8 cellular contexts compared by ENCODE assay signal in genomic region chr2:218257390-218257981, GRCh38. TPM values are rescaled to one million over a fixed set of nuclear protein-coding genes. Genes with fewer than 3 reads are reported as not detected.
DNase-seq lines count a peak whose midpoint lies in the region; ATAC-seq and TF ChIP-seq lines count a peak whose summit lies in the region.

No MANE protein-coding gene starts in this region.

- H3K27ac Mint-ChIP-seq in effector memory CD8-positive, alpha-beta T cell: peak overlapping the region; percentile 72 to 94

- H3K4me3 Mint-ChIP-seq in effector memory CD8-positive, alpha-beta T cell: peak overlapping the region; percentile 57 to 65

- H3K9me3 ChIP-seq in Karpas-422 (ENCODE audit: low read length): no peaks in the 10 kb centered on the region
- no peaks in the 10 kb centered on the region for H3K9me3 ChIP-seq in parathyroid adenoma (ENCODE audit: control insufficient read depth, low read length)
- H3K9me3 ChIP-seq in aorta (ENCODE audit: control insufficient read depth, low read length): no peaks in the 10 kb centered on the region

- no peak overlapping the region for H3K9ac ChIP-seq in Karpas-422 (ENCODE audit: low read length)
- H3K9ac ChIP-seq in parathyroid adenoma: no peak overlapping the region

- H3K79me2 ChIP-seq in Karpas-422 (ENCODE audit: low read length): no peaks in the 10 kb centered on the region
- H3K79me2 ChIP-seq in parathyroid adenoma: no peaks in the 10 kb centered on the region

- H3K36me3 ChIP-seq in Karpas-422 (ENCODE audit: insufficient read depth, low read length): peaks cover 26% of the 10 kb centered on the region; the same call in 1 of the 2 replicates
- no peaks in the 10 kb centered on the region for H3K36me3 ChIP-seq in parathyroid adenoma (ENCODE audit: control insufficient read depth, insufficient read depth, low read length)
- peaks cover 9 to 10% of the 10 kb centered on the region in 2 donors for H3K36me3 ChIP-seq in aorta (ENCODE audit: control insufficient read depth in 1 of 2, insufficient read depth in 2 of 2, low read length in 1 of 2)

- peak; percentile 32 for TF ChIP-seq CTCF in parathyroid adenoma (IDR thresholded peaks at IDR 0.05)

- no peaks in the 10 kb centered on the region for H3K9me2 ChIP-seq in Karpas-422 (replicated peaks; ENCODE audit: insufficient read depth, low read length)

- ATAC-seq in GM21619 (IDR thresholded peaks at IDR 0.05; ENCODE audit: unreplicated experiment): peak; percentile 78
- peak; percentile 81 for ATAC-seq in effector memory CD8-positive, alpha-beta T cell (replicated peaks)
- peak; percentile 33 for ATAC-seq in aorta (ENCODE audit: low FRiP score)

- H3K27ac ChIP-seq in Karpas-422 (ENCODE audit: low read length) (peak overlapping the region; percentile 77), parathyroid adenoma (peak overlapping the region; percentile 6), aorta (ENCODE audit: low read depth in 1 of 2, low read length in 2 of 2) (no peak overlapping the region)

- H3K4me1 ChIP-seq in Karpas-422 (ENCODE audit: low read length): peaks cover 30% of the 10 kb centered on the region
- H3K4me1 ChIP-seq in parathyroid adenoma: peaks cover 2% of the 10 kb centered on the region
- H3K4me1 ChIP-seq in aorta (ENCODE audit: control insufficient read depth in 1 of 2, insufficient read depth in 2 of 2, low read length in 2 of 2): no peaks in the 10 kb centered on the region

- H3K27me3 ChIP-seq in Karpas-422 (ENCODE audit: low read length) (no peaks in the 10 kb centered on the region), parathyroid adenoma (ENCODE audit: control insufficient read depth, insufficient read depth, low read length) (no peaks in the 10 kb centered on the region), aorta (ENCODE audit: control insufficient read depth in 1 of 2, insufficient read depth in 2 of 2, low read length in 1 of 2) (no peaks in the 10 kb centered on the region)

- peak; percentile 55 for DNase-seq in GM03348 (ENCODE audit: low spot score)
- DNase-seq in Karpas-422: peak; percentile 93
- peak; percentile 52 to 56 for DNase-seq in activated CD4-positive, alpha-beta T cell treated with anti-CD3 and anti-CD28 coated beads, Interleukin-2, amount 50 U/mL, for 24 hours (ENCODE audit: low read depth in 1 of 2, low spot score in 1 of 2)
- DNase-seq in effector memory CD8-positive, alpha-beta T cell: peak; percentile 68 to 71 (median 71)
- DNase-seq in aorta: peak in 1 of 2 donors; percentile 67
- no peak for DNase-seq in NK-92 (lab: John Stamatoyannopoulos, UW; ENCODE audit: unreplicated experiment)

- no peak overlapping the region for H2AFZ ChIP-seq in Karpas-422 (ENCODE audit: low read length)
- no peak overlapping the region for H2AFZ ChIP-seq in parathyroid adenoma

- intact Hi-C loops in aorta (cut with DNase I): loop anchor here in 1 of 2 donors (5.0 kb wide), 1 partner anchor 70 kb away; no protein-coding TSS in a partner anchor

- peaks cover 71% of the 10 kb centered on the region for H3K36me3 Mint-ChIP-seq in effector memory CD8-positive, alpha-beta T cell (ENCODE audit: insufficient read depth)

- peaks cover 16 to 18% of the 10 kb centered on the region in 2 donors for H3K4me1 Mint-ChIP-seq in effector memory CD8-positive, alpha-beta T cell (ENCODE audit: low read depth in 2 of 2)

- peak overlapping the region; percentile 35 for H3K4me2 ChIP-seq in Karpas-422 (ENCODE audit: low read depth, low read length, poor library complexity, severe bottlenecking)
- H3K4me2 ChIP-seq in parathyroid adenoma (ENCODE audit: low read length): no peak overlapping the region

- no peaks in the 10 kb centered on the region for H3K9me3 Mint-ChIP-seq in effector memory CD8-positive, alpha-beta T cell

- 51 to 52% methylated on average over 8 of the region's 8 CpGs for WGBS in aorta, 2 donors

- no peaks in the 10 kb centered on the region for H4K20me1 ChIP-seq in Karpas-422 (ENCODE audit: insufficient read depth, low read depth, low read length)

- no peak overlapping the region for H3K4me3 ChIP-seq in Karpas-422 (ENCODE audit: low read length)
- no peak overlapping the region for H3K4me3 ChIP-seq in parathyroid adenoma (ENCODE audit: low read depth, low read length)
- H3K4me3 ChIP-seq in aorta (ENCODE audit: low read length in 2 of 2): no peak overlapping the region

- no peaks in the 10 kb centered on the region for H3K27me3 Mint-ChIP-seq in effector memory CD8-positive, alpha-beta T cell

RNA-seq across cellular contexts. Expression of gene GPBAR1, which starts 3.3 kb away (rescaled TPM):
- 0.29 and 0.82 TPM in 2 replicates for total RNA-seq in Karpas-422 (2014; rRNA removed; shearing (Covaris generic); ENCODE audit: low replicate concordance)
- total RNA-seq in aorta: 1 to 10 TPM; 1.6 to 3.7 TPM
- polyA plus RNA-seq in aorta: 1 to 10 TPM in 1 of 2 donors, under 1 TPM in 1; 0.46 to 3.1 TPM

RNA-seq across cellular contexts. Expression of gene AAMP, which starts 12.5 kb away (rescaled TPM):
- total RNA-seq in Karpas-422 (2014; rRNA removed; shearing (Covaris generic); ENCODE audit: low replicate concordance): 77.6 and 204 TPM in 2 replicates
- total RNA-seq in aorta: 10 to 100 TPM; 50.8 to 54.7 TPM
- 10 to 100 TPM; 59.2 to 80.9 TPM for polyA plus RNA-seq in aorta

RNA-seq across cellular contexts. Expression of gene PNKD, which starts 12.8 kb away (rescaled TPM):
- total RNA-seq in Karpas-422 (2014; rRNA removed; shearing (Covaris generic); ENCODE audit: low replicate concordance): 26.5 and 60.1 TPM in 2 replicates
- 10 to 100 TPM; 26.9 to 40.2 TPM for total RNA-seq in aorta
- polyA plus RNA-seq in aorta: 100 to 1,000 TPM in 1 of 2 donors, 10 to 100 TPM in 1; 91.2 to 108 TPM

RNA-seq across cellular contexts. Expression of gene TMBIM1, which starts 34.8 kb away (rescaled TPM):
- 17.0 and 23.3 TPM in 2 replicates for total RNA-seq in Karpas-422 (2014; rRNA removed; shearing (Covaris generic); ENCODE audit: low replicate concordance)
- 100 to 1,000 TPM; 264 to 294 TPM for total RNA-seq in aorta
- polyA plus RNA-seq in aorta: 100 to 1,000 TPM; 100 to 159 TPM

RNA-seq across cellular contexts. Expression of gene ARPC2, which starts 40.5 kb away (rescaled TPM):
- 474 and 568 TPM in 2 replicates for total RNA-seq in Karpas-422 (2014; rRNA removed; shearing (Covaris generic); ENCODE audit: low replicate concordance)
- 100 to 1,000 TPM; 351 to 367 TPM for total RNA-seq in aorta
- polyA plus RNA-seq in aorta: 100 to 1,000 TPM; 297 to 467 TPM

Comparison
In these comparisons a context has a peak if more than half of its experiments do, and no peak if none do; other contexts are left out.
1. H3K27ac ChIP-seq: peak in Karpas-422 (single experiment) and parathyroid adenoma (single experiment); none in aorta (0 of 2).
2. Peak in every context shown above with its lines, with median percentiles within 50 percentile points of each other: ATAC-seq.